Comparison of ENCODE assay signal across 23 cellular contexts in genomic region chr9:114844766-114845165, GRCh38.
"Had no signal": no experiment of that assay in that cellular context is flagged by ENCODE, and none has a peak within 500 bp of the region (broad histone marks: within the 10 kb centered on the region; RNA-seq: fewer than 3 reads in every experiment).

No MANE protein-coding gene starts in this region.

- H3K27me3 ChIP-seq: gastroesophageal sphincter, neural progenitor cell, ovary, right atrium auricular region, stomach, transverse colon had no signal

- H3K9me3 Mint-ChIP-seq: natural killer cell treated with Interleukin-12 subunit alpha and Interleukin-12 subunit beta and Interleukin-15 and Interleukin-18, amount 100 ng/mL, for 72 hours had no signal

- H3K36me3 ChIP-seq: gastroesophageal sphincter, left ventricle myocardium inferior, lower lobe of right lung, neural progenitor cell, ovary, right atrium auricular region, stomach, thoracic aorta, transverse colon had no signal

- H3K27ac ChIP-seq: coronary artery, gastroesophageal sphincter, left ventricle myocardium inferior, lower lobe of right lung, neural progenitor cell, ovary, right atrium auricular region, stomach, thoracic aorta, transverse colon had no signal

- H3K27ac Mint-ChIP-seq: natural killer cell treated with Interleukin-12 subunit alpha and Interleukin-12 subunit beta and Interleukin-15 and Interleukin-18, amount 100 ng/mL, for 72 hours; neural progenitor cell had no signal

- H3K4me3 Mint-ChIP-seq: natural killer cell treated with Interleukin-12 subunit alpha and Interleukin-12 subunit beta and Interleukin-15 and Interleukin-18, amount 100 ng/mL, for 72 hours; neural progenitor cell had no signal

- DNase-seq: effector CD4-positive, alpha-beta T cell; glutamatergic neuron; kidney; left cardiac atrium; left ventricle myocardium inferior; lower lobe of right lung; mesenchymal stem cell; midbrain; nucleus accumbens; ovary; small intestine; stimulated activated CD4-positive, alpha-beta T cell treated with anti-CD3 and anti-CD28 coated beads, Interleukin-12 subunit alpha, Interleukin-12 subunit beta, amount 100 ng/mL, for 4 hours; stimulated activated naive CD4-positive, alpha-beta T cell; stomach; substantia nigra; transverse colon had no signal

- H3K4me1 Mint-ChIP-seq: neural progenitor cell had no signal

- H3K4me1 ChIP-seq: gastroesophageal sphincter, left ventricle myocardium inferior, lower lobe of right lung, neural progenitor cell, right atrium auricular region, stomach, transverse colon had no signal

- ATAC-seq: esophagus mucosa; gastroesophageal sphincter; left cardiac atrium; lower lobe of right lung; natural killer cell treated with Interleukin-12 subunit alpha and Interleukin-12 subunit beta and Interleukin-15 and Interleukin-18, amount 100 ng/mL, for 72 hours had no signal

- H3K4me3 ChIP-seq: coronary artery, gastroesophageal sphincter, left ventricle myocardium inferior, lower lobe of right lung, neural progenitor cell, ovary, right atrium auricular region, stomach, thoracic aorta, transverse colon had no signal

- H3K9me3 ChIP-seq: gastroesophageal sphincter, left ventricle myocardium inferior, lower lobe of right lung, ovary, right atrium auricular region, stomach, thoracic aorta, transverse colon had no signal

- H3K36me3 Mint-ChIP-seq: neural progenitor cell had no signal
